In the genomic region with DNA sequence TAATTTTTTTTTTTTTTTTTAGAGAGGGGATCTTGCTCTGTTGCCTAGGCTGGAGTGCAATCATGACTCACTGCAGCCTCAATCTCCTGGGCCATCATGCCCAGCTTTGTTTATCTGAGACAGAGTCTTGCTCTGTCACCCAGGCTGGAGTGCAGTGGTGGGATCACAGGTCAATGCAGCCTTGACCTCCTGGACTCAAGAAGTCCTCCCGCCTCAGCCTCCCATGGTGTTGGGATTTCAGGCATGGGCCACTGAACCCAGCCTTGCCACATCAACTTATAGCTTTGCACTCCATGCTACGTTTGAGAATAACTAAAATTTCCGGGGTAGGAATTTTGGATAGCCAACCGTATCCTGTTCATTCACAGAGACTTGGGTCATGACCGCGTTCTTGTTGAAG, we compare ENCODE assay signal across 14 cellular contexts. TPM values are rescaled to one million over a fixed set of nuclear protein-coding genes. Genes with fewer than 3 reads are reported as not detected.
DNase-seq lines count a peak whose midpoint lies in the region; ATAC-seq and TF ChIP-seq lines count a peak whose summit lies in the region.
"Had no signal": no experiment of that assay in that cellular context is flagged by ENCODE, and none has a peak within 500 bp of the region (broad histone marks: within the 10 kb centered on the region; RNA-seq: fewer than 3 reads in every experiment).

No MANE protein-coding gene starts in this region.

- no peak for ATAC-seq in CD8-positive, alpha-beta T cell
- ATAC-seq in activated T-helper 17 cell treated with anti-CD3 and anti-CD28 coated beads, Interleukin-2, amount 50 U/mL, for 72 hours (replicated peaks), result no peak
- no peak for ATAC-seq in HG03045 (IDR thresholded peaks at IDR 0.05; ENCODE audit: unreplicated experiment)
- ATAC-seq in HG03565 (IDR thresholded peaks at IDR 0.05; ENCODE audit: unreplicated experiment), result no peak
- ATAC-seq: GM12878, HCT116 had no signal

- no peak overlapping the region for H3K4me3 Mint-ChIP-seq in activated T-cell treated with anti-CD3 and anti-CD28 coated beads, Interleukin-2, amount 50 U/mL, for 24 hours
- no peak overlapping the region for H3K4me3 Mint-ChIP-seq in CD8-positive, alpha-beta T cell
- H3K4me3 Mint-ChIP-seq in activated T-helper 17 cell treated with anti-CD3 and anti-CD28 coated beads, Interleukin-2, amount 50 U/mL, for 72 hours, result no peak overlapping the region
- no peak overlapping the region for H3K4me3 Mint-ChIP-seq in nephron progenitor cell
- H3K4me3 Mint-ChIP-seq: B cell; CD4-positive, alpha-beta T cell had no signal

- peaks cover 93% of the 10 kb centered on the region for H3K36me3 Mint-ChIP-seq in activated T-cell treated with anti-CD3 and anti-CD28 coated beads, Interleukin-2, amount 50 U/mL, for 24 hours (ENCODE audit: low read depth)
- H3K36me3 Mint-ChIP-seq in CD8-positive, alpha-beta T cell, result peaks cover 73% of the 10 kb centered on the region
- peaks cover 82% of the 10 kb centered on the region for H3K36me3 Mint-ChIP-seq in activated T-helper 17 cell treated with anti-CD3 and anti-CD28 coated beads, Interleukin-2, amount 50 U/mL, for 72 hours (ENCODE audit: low read depth)
- H3K36me3 Mint-ChIP-seq in nephron progenitor cell (ENCODE audit: low read depth), result peaks cover 19% of the 10 kb centered on the region

- POLR2A ChIA-PET in CD8-positive, alpha-beta T cell (lab: Charles Lee), result interaction anchor here (0.7 kb wide), 1 partner anchor 14 kb away, joined by 3 read pairs; no protein-coding TSS in a partner anchor

- no peak overlapping the region for H3K27ac ChIP-seq in CD8-positive, alpha-beta T cell (ENCODE audit: low read depth, low read length)
- H3K27ac ChIP-seq: GM23248 had no signal

- no peak for DNase-seq in activated T-cell treated with anti-CD3 and anti-CD28 coated beads, Interleukin-2, amount 50 U/mL, for 24 hours
- DNase-seq in activated T-cell treated with anti-CD3 and anti-CD28 coated beads, Interleukin-2, amount 50 U/mL, for 1 hour, result no peak
- DNase-seq in CD8-positive, alpha-beta T cell, result no peak
- DNase-seq in nephron progenitor cell, result no peak
- DNase-seq: C1 segment of cervical spinal cord; CD4-positive, alpha-beta T cell; DMS79; GM23248 had no signal

- peak overlapping the region; percentile 76 for H3K27ac Mint-ChIP-seq in activated T-cell treated with anti-CD3 and anti-CD28 coated beads, Interleukin-2, amount 50 U/mL, for 24 hours
- H3K27ac Mint-ChIP-seq in CD8-positive, alpha-beta T cell, result peak overlapping the region; percentile 37
- peak overlapping the region; percentile 71 for H3K27ac Mint-ChIP-seq in activated T-helper 17 cell treated with anti-CD3 and anti-CD28 coated beads, Interleukin-2, amount 50 U/mL, for 72 hours
- H3K27ac Mint-ChIP-seq in nephron progenitor cell, result peak overlapping the region; percentile 64
- H3K27ac Mint-ChIP-seq: B cell; CD4-positive, alpha-beta T cell had no signal

- no peak overlapping the region for H3K4me3 ChIP-seq in CD8-positive, alpha-beta T cell (ENCODE audit: low read depth, low read length)
- H3K4me3 ChIP-seq: GM12878, GM23248 had no signal

- no peaks in the 10 kb centered on the region for H3K9me3 Mint-ChIP-seq in activated T-cell treated with anti-CD3 and anti-CD28 coated beads, Interleukin-2, amount 50 U/mL, for 24 hours
- no peaks in the 10 kb centered on the region for H3K9me3 Mint-ChIP-seq in CD8-positive, alpha-beta T cell
- no peaks in the 10 kb centered on the region for H3K9me3 Mint-ChIP-seq in activated T-helper 17 cell treated with anti-CD3 and anti-CD28 coated beads, Interleukin-2, amount 50 U/mL, for 72 hours
- H3K9me3 Mint-ChIP-seq in nephron progenitor cell, result no peaks in the 10 kb centered on the region
- H3K9me3 Mint-ChIP-seq: CD4-positive, alpha-beta T cell had no signal

- CTCF ChIA-PET in CD8-positive, alpha-beta T cell (lab: Charles Lee), result interaction anchor here (1.0 to 1.3 kb wide), 2 partner anchors 26 to 94 kb away, joined by 3 to 5 read pairs; no protein-coding TSS in a partner anchor

- TF ChIP-seq CTCF in CD8-positive, alpha-beta T cell (IDR thresholded peaks at IDR 0.05), result no peak
- TF ChIP-seq CTCF in nephron progenitor cell (IDR thresholded peaks at IDR 0.05), result no peak

- H3K4me1 ChIP-seq in CD8-positive, alpha-beta T cell (ENCODE audit: insufficient read depth, low read length), result no peaks in the 10 kb centered on the region

- H3K36me3 ChIP-seq in CD8-positive, alpha-beta T cell (ENCODE audit: insufficient read depth, low read length), result peaks cover 74% of the 10 kb centered on the region

- H3K27me3 ChIP-seq in CD8-positive, alpha-beta T cell (ENCODE audit: insufficient read depth, low read length), result no peaks in the 10 kb centered on the region

- no peaks in the 10 kb centered on the region for H3K9me3 ChIP-seq in CD8-positive, alpha-beta T cell (ENCODE audit: low read length)

- peaks cover 21% of the 10 kb centered on the region for H3K4me1 Mint-ChIP-seq in activated T-cell treated with anti-CD3 and anti-CD28 coated beads, Interleukin-2, amount 50 U/mL, for 24 hours (ENCODE audit: low read depth)
- H3K4me1 Mint-ChIP-seq in CD8-positive, alpha-beta T cell (ENCODE audit: low read depth), result peaks cover 8% of the 10 kb centered on the region
- H3K4me1 Mint-ChIP-seq in activated T-helper 17 cell treated with anti-CD3 and anti-CD28 coated beads, Interleukin-2, amount 50 U/mL, for 72 hours, result peaks cover 6% of the 10 kb centered on the region
- H3K4me1 Mint-ChIP-seq in nephron progenitor cell, result peaks cover 55% of the 10 kb centered on the region
- H3K4me1 Mint-ChIP-seq: B cell had no signal

- no peaks in the 10 kb centered on the region for H3K27me3 Mint-ChIP-seq in activated T-cell treated with anti-CD3 and anti-CD28 coated beads, Interleukin-2, amount 50 U/mL, for 24 hours
- H3K27me3 Mint-ChIP-seq in CD8-positive, alpha-beta T cell (ENCODE audit: low read depth), result no peaks in the 10 kb centered on the region
- no peaks in the 10 kb centered on the region for H3K27me3 Mint-ChIP-seq in activated T-helper 17 cell treated with anti-CD3 and anti-CD28 coated beads, Interleukin-2, amount 50 U/mL, for 72 hours
- H3K27me3 Mint-ChIP-seq in nephron progenitor cell (ENCODE audit: low read depth, poor library complexity), result peaks cover 6% of the 10 kb centered on the region
- H3K27me3 Mint-ChIP-seq: B cell; CD4-positive, alpha-beta T cell had no signal

- intact Hi-C loops in CD8-positive, alpha-beta T cell (cut with DNase I, micrococcal nuclease), result no loop called here

RNA-seq across cellular contexts. Expression of a gene that starts 30.6 kb away (rescaled TPM):
- total RNA-seq in CD8-positive, alpha-beta T cell, result 100 to 1,000 TPM; 318 to 336 TPM
- total RNA-seq in activated T-helper 17 cell treated with anti-CD3 and anti-CD28 coated beads, Interleukin-2, amount 50 U/mL, for 72 hours, result 1,000 to 10,000 TPM; 1,022 to 1,405 TPM
